ENCODE assay signal across 1 cellular context in genomic region chr12:11704094-11704493, GRCh38.
TF ChIP-seq lines count a peak whose summit lies in the region.

No MANE protein-coding gene starts in this region.

TF ChIP-seq in SK-N-SH treated with all-trans-retinoic acid at 6 μM for 48 hours, 23 proteins besides CTCF, POLR2A, EP300 and RAD21 (continued from another document):
- TF ChIP-seq, protein P1, sequence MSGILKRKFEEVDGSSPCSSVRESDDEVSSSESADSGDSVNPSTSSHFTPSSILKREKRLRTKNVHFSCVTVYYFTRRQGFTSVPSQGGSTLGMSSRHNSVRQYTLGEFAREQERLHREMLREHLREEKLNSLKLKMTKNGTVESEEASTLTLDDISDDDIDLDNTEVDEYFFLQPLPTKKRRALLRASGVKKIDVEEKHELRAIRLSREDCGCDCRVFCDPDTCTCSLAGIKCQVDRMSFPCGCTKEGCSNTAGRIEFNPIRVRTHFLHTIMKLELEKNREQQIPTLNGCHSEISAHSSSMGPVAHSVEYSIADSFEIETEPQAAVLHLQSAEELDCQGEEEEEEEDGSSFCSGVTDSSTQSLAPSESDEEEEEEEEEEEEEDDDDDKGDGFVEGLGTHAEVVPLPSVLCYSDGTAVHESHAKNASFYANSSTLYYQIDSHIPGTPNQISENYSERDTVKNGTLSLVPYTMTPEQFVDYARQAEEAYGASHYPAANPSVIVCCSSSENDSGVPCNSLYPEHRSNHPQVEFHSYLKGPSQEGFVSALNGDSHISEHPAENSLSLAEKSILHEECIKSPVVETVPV (CRISPR knock-in tag; IDR thresholded peaks at IDR 0.05): no peak
- TF ChIP-seq ZC3H10 (CRISPR knock-in tag; IDR thresholded peaks at IDR 0.05) (no peak), ZFP30 (CRISPR knock-in tag; IDR thresholded peaks at IDR 0.05) (no peak), OSR1 (CRISPR knock-in tag; IDR thresholded peaks at IDR 0.05) (no peak), ZNF70 (CRISPR knock-in tag; IDR thresholded peaks at IDR 0.05) (no peak), TOX (CRISPR knock-in tag; IDR thresholded peaks at IDR 0.05; ENCODE audit: borderline replicate concordance) (no peak), ZFP3 (CRISPR knock-in tag; IDR thresholded peaks at IDR 0.05) (no peak), TSHZ2 (CRISPR knock-in tag; IDR thresholded peaks at IDR 0.05) (no peak), ESRRG (CRISPR knock-in tag; IDR thresholded peaks at IDR 0.05) (no peak), ZNF8 (CRISPR knock-in tag; IDR thresholded peaks at IDR 0.05) (no peak), ZNF565 (CRISPR knock-in tag; conservative IDR thresholded peaks at IDR 0.05; ENCODE audit: low read depth) (no peak), SNAI2 (CRISPR knock-in tag; IDR thresholded peaks at IDR 0.05) (no peak)
- TF ChIP-seq, protein P2, sequence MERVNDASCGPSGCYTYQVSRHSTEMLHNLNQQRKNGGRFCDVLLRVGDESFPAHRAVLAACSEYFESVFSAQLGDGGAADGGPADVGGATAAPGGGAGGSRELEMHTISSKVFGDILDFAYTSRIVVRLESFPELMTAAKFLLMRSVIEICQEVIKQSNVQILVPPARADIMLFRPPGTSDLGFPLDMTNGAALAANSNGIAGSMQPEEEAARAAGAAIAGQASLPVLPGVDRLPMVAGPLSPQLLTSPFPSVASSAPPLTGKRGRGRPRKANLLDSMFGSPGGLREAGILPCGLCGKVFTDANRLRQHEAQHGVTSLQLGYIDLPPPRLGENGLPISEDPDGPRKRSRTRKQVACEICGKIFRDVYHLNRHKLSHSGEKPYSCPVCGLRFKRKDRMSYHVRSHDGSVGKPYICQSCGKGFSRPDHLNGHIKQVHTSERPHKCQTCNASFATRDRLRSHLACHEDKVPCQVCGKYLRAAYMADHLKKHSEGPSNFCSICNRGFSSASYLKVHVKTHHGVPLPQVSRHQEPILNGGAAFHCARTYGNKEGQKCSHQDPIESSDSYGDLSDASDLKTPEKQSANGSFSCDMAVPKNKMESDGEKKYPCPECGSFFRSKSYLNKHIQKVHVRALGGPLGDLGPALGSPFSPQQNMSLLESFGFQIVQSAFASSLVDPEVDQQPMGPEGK (CRISPR knock-in tag; IDR thresholded peaks at IDR 0.05; ENCODE audit: borderline replicate concordance): no peak
